In genomic region chr2:235026137-235026536, GRCh38 we compare ENCODE assay signal across 9 cellular contexts.
A peak's percentile ranks its signal among the peaks of the same experiment; 100 is the strongest.
DNase-seq lines count a peak whose midpoint lies in the region; ATAC-seq and TF ChIP-seq lines count a peak whose summit lies in the region.
"Had no signal": no experiment of that assay in that cellular context is flagged by ENCODE, and none has a peak within 500 bp of the region (broad histone marks: within the 10 kb centered on the region; RNA-seq: fewer than 3 reads in every experiment).

No MANE protein-coding gene starts in this region.

- no peaks in the 10 kb centered on the region for H3K9me3 ChIP-seq in mucosa of descending colon

- intact Hi-C loops in mucosa of descending colon (cut with DNase I, micrococcal nuclease) = no loop called here

- H3K4me3 ChIP-seq in cardiac fibroblast (replicated peaks in 1 of 2; ENCODE audit: low read depth in 2 of 2, low read length in 2 of 2) (no peak overlapping the region), mucosa of descending colon (no peak overlapping the region)

- ATAC-seq in mucosa of descending colon (peak; percentile 70), GM18498 (IDR thresholded peaks at IDR 0.05; ENCODE audit: unreplicated experiment) (no peak), HG03039 (IDR thresholded peaks at IDR 0.05; ENCODE audit: unreplicated experiment) (no peak)
- ATAC-seq: naive thymus-derived CD4-positive, alpha-beta T cell had no signal

- DNase-seq in AG09319 (ENCODE audit: extremely low read depth, low read depth) (peak; percentile 15), M059J (ENCODE audit: low read depth) (peak; percentile 95), cardiac fibroblast (ENCODE audit: low read depth in 2 of 2) (peak; percentile 76 to 95), mucosa of descending colon (peak in 1 of 3 donors; percentile 19), NCI-H2029 (lab: John Stamatoyannopoulos, UW) (no peak), AML-193 (lab: John Stamatoyannopoulos, UW) (no peak)
- DNase-seq: naive thymus-derived CD4-positive, alpha-beta T cell had no signal

- H3K4me1 ChIP-seq in mucosa of descending colon (ENCODE audit: low read depth) = peaks cover 19% of the 10 kb centered on the region

- H3K36me3 ChIP-seq in mucosa of descending colon (ENCODE audit: low read depth) = no peaks in the 10 kb centered on the region

- TF ChIP-seq CTCF in AG09319 (IDR thresholded peaks at IDR 0.05; ENCODE audit: low read depth, low read length) (no peak), cardiac fibroblast (IDR thresholded peaks at IDR 0.05; ENCODE audit: low read depth, low read length) (no peak), mucosa of descending colon (IDR thresholded peaks at IDR 0.05) (no peak)

Comparison
In these comparisons a context has a peak if more than half of its experiments do, and no peak if none do; other contexts are left out.
1. DNase-seq: peak in AG09319 (single experiment), M059J (single experiment) and cardiac fibroblast (2 of 2); none in NCI-H2029 (single experiment) and AML-193 (0 of 2).